Comparison of ENCODE assay signal across 18 cellular contexts in the genomic region with DNA sequence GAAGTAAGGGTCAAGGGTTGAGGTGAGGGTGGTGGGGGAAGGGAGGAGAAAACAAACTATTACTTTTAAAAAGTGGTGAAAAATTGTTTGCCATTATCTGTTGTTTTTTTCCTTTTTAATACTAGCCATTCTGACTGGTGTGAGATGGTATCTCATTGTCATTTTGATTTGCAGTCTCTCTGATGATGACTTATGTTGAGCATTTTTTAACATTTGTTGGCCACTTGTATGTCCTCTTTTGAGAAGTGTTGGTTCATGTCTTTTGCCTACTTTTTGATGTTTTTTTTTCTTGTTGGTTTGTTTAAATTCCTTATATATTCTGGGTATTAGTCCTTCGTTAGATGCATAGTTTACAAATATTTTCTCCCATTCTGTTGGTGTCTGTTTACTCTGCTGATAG.
DNase-seq lines count a peak whose midpoint lies in the region; ATAC-seq, FAIRE-seq and TF ChIP-seq lines count a peak whose summit lies in the region.
"Had no signal": no experiment of that assay in that cellular context is flagged by ENCODE, and none has a peak within 500 bp of the region (broad histone marks: within the 10 kb centered on the region; RNA-seq: fewer than 3 reads in every experiment).

No MANE protein-coding gene starts in this region.

- no peak overlapping the region for H3K9ac ChIP-seq in HCT116 (ENCODE audit: low read length)
- H3K9ac ChIP-seq in adipocyte (ENCODE audit: low read length) = peak overlapping the region; percentile 77
- H3K9ac ChIP-seq in skeletal muscle tissue (ENCODE audit: low read depth in 1 of 3, low read length in 3 of 3) = peak overlapping the region in 1 of 3 donors; percentile 68

- H2AFZ ChIP-seq in HCT116 (ENCODE audit: low read depth, low read length, poor library complexity, severe bottlenecking) = peak overlapping the region; percentile 73

- no peaks in the 10 kb centered on the region for H3K27me3 ChIP-seq in HCT116 (ENCODE audit: insufficient read depth, low read length)
- H3K27me3 ChIP-seq in adipocyte (replicated peaks; ENCODE audit: control insufficient read depth, insufficient read depth, low read length) = no peaks in the 10 kb centered on the region
- no peaks in the 10 kb centered on the region for H3K27me3 ChIP-seq in skeletal muscle tissue (ENCODE audit: control insufficient read depth in 3 of 3, insufficient read depth in 3 of 3, low read length in 3 of 3)
- H3K27me3 ChIP-seq in right cardiac atrium (ENCODE audit: control insufficient read depth, insufficient read depth) = no peaks in the 10 kb centered on the region

- H3K4me3 ChIP-seq in HCT116 (replicated peaks in 1 of 2; ENCODE audit: low read depth in 1 of 2, low read length in 2 of 2) = no peak overlapping the region
- H3K4me3 ChIP-seq in adipocyte (ENCODE audit: low read length) = peak overlapping the region; percentile 66
- no peak overlapping the region for H3K4me3 ChIP-seq in fibroblast of villous mesenchyme (ENCODE audit: low read depth, low read length)
- peak overlapping the region in 1 of 3 donors; percentile 56 for H3K4me3 ChIP-seq in skeletal muscle tissue (ENCODE audit: low read length in 3 of 3)
- no peak overlapping the region for H3K4me3 ChIP-seq in right cardiac atrium (ENCODE audit: low read length)

- H3K4me2 ChIP-seq in HCT116 (ENCODE audit: low read length) = no peak overlapping the region

- no peaks in the 10 kb centered on the region for H3K9me3 ChIP-seq in HCT116 (ENCODE audit: control insufficient read depth in 1 of 2, insufficient read depth in 1 of 2, low read depth in 1 of 2, low read length in 2 of 2)
- no peaks in the 10 kb centered on the region for H3K9me3 ChIP-seq in adipocyte (ENCODE audit: control insufficient read depth, low read length)
- H3K9me3 ChIP-seq in skeletal muscle tissue (ENCODE audit: control insufficient read depth in 3 of 3, low read length in 3 of 3) = no peaks in the 10 kb centered on the region
- H3K9me3 ChIP-seq in right cardiac atrium (ENCODE audit: control insufficient read depth, low read length) = no peaks in the 10 kb centered on the region

- RAD21 ChIA-PET in HCT116 (lab: Charles Lee; ENCODE audit: low non-redundant PET in 1 of 2, low total read pairs in 2 of 2, uncharacterized antibody in 2 of 2, unreplicated experiment in 2 of 2) = no interaction called here

- BruUV-seq in HCT116 (replicated peaks; lab: Mats Ljungman, UMichigan) = no TSS peak

- TF ChIP-seq RAD21 in HCT116 (IDR thresholded peaks at IDR 0.05; ENCODE audit: low read depth) = no peak

- H3K36me3 ChIP-seq in HCT116 (ENCODE audit: control insufficient read depth in 1 of 2, insufficient read depth in 2 of 2, low read length in 2 of 2) = no peaks in the 10 kb centered on the region
- H3K36me3 ChIP-seq in adipocyte (ENCODE audit: control insufficient read depth, insufficient read depth, low read length, severe bottlenecking) = no peaks in the 10 kb centered on the region
- H3K36me3 ChIP-seq in skeletal muscle tissue (ENCODE audit: control insufficient read depth in 3 of 3, insufficient read depth in 3 of 3, low read length in 3 of 3) = peaks cover 0 to 2% (median 0%) of the 10 kb centered on the region in 3 donors

- CTCF ChIA-PET in HCT116 (lab: Charles Lee) = interaction anchor here (0.6 kb wide), 1 partner anchor 92 kb away, joined by 3 read pairs; no protein-coding TSS in a partner anchor

- 87% methylated on average over 1 of the region's 1 CpG for WGBS in right cardiac atrium

- peaks cover 0 to 11% of the 10 kb centered on the region in 2 experiments; a peak in 2 of 4 replicates for H3K4me1 ChIP-seq in HCT116 (ENCODE audit: control insufficient read depth in 1 of 2, insufficient read depth in 2 of 2, low read length in 2 of 2)
- peaks cover 23% of the 10 kb centered on the region for H3K4me1 ChIP-seq in adipocyte (ENCODE audit: control insufficient read depth, insufficient read depth, low read length)
- H3K4me1 ChIP-seq in skeletal muscle tissue (ENCODE audit: control insufficient read depth in 3 of 3, insufficient read depth in 3 of 3, low read length in 3 of 3) = peaks cover 13 to 16% (median 14%) of the 10 kb centered on the region in 3 donors
- H3K4me1 ChIP-seq in right cardiac atrium (ENCODE audit: control insufficient read depth, insufficient read depth, low read length) = no peaks in the 10 kb centered on the region

- DNase-seq in HCT116 (ENCODE audit: low read depth, low spot score) (no peak), adipocyte (ENCODE audit: low read depth) (no peak), fibroblast of villous mesenchyme (ENCODE audit: low read depth) (peak; percentile 42), hepatic stellate cell (ENCODE audit: low spot score) (no peak), right cardiac atrium (no peak), RCC 7860 (ENCODE audit: low spot score) (no peak), 8988T (no peak)
- DNase-seq: activated B cell treated with CpG ODN at 0.5 μM for 24 hours; activated CD4-positive, alpha-beta T cell treated with anti-CD3 and anti-CD28 coated beads, Interleukin-2, amount 50 U/mL, for 48 hours; activated effector memory CD4-positive, alpha-beta T cell treated with anti-CD3 and anti-CD28 coated beads, Interleukin-2, amount 50 U/mL, for 16 hours; CD8-positive, alpha-beta memory T cell; DMS79; natural killer cell; NCI-H146; NCI-H524 treated with DMSO at 0.1 percent for 48 hours; posterior cingulate gyrus; stimulated activated CD4-positive, alpha-beta T cell treated with anti-CD3 and anti-CD28 coated beads, Interleukin-4, amount 100 ng/mL, for 24 hours had no signal

- POLR2A ChIA-PET in HCT116 (lab: Charles Lee) = no interaction called here

- FAIRE-seq in RCC 7860 (lab: Jason Lieb, UNC) = no peak

- ATAC-seq in HCT116 (no peak), right cardiac atrium (no peak)
- ATAC-seq: natural killer cell had no signal

- TF ChIP-seq POLR2A in HCT116 (IDR thresholded peaks at IDR 0.05; ENCODE audit: borderline replicate concordance, extremely low read depth, insufficient read depth, insufficient read length) = no peak

- H3K27ac ChIP-seq in HCT116 (ENCODE audit: low read depth, low read length) (no peak overlapping the region), skeletal muscle tissue (ENCODE audit: low read depth, low read length) (peak overlapping the region; percentile 66), right cardiac atrium (ENCODE audit: low read length) (no peak overlapping the region)

- intact Hi-C loops in HCT116 (cut with micrococcal nuclease) = no loop called here
- intact Hi-C loops in right cardiac atrium (cut with DNase I) = no loop called here

- H3K79me2 ChIP-seq in HCT116 (ENCODE audit: insufficient read depth, low read length) = no peaks in the 10 kb centered on the region

- no peaks in the 10 kb centered on the region for H4K20me1 ChIP-seq in HCT116 (ENCODE audit: insufficient read depth)

- no peak for TF ChIP-seq CTCF in HCT116 (IDR thresholded peaks at IDR 0.05 in 2 of 3, conservative IDR thresholded peaks at IDR 0.05 in 1 of 3; ENCODE audit: borderline replicate concordance in 1 of 3, insufficient read depth in 1 of 3, low read depth in 2 of 3, low read length in 2 of 3)
- no peak for TF ChIP-seq CTCF in fibroblast of villous mesenchyme (IDR thresholded peaks at IDR 0.05; ENCODE audit: insufficient read depth, low read depth, low read length)

- no peaks in the 10 kb centered on the region for H3K9me2 ChIP-seq in HCT116 (ENCODE audit: insufficient read depth)

TF ChIP-seq in HCT116, 20 proteins besides CTCF, POLR2A, EP300 and RAD21 (continues in another document):
- TF ChIP-seq ZNF274 (IDR thresholded peaks at IDR 0.05; ENCODE audit: low read depth, low read length) (no peak), FOSL1 (IDR thresholded peaks at IDR 0.05; ENCODE audit: low read depth) (no peak), ELF1 (IDR thresholded peaks at IDR 0.05; ENCODE audit: borderline replicate concordance, low read depth) (no peak), EZH2phosphoT487 (IDR thresholded peaks at IDR 0.05; ENCODE audit: borderline replicate concordance) (no peak), SIN3A (IDR thresholded peaks at IDR 0.05; ENCODE audit: low read depth) (no peak), CBX3 (IDR thresholded peaks at IDR 0.05; ENCODE audit: low read depth) (no peak), POLR2AphosphoS5 (IDR thresholded peaks at IDR 0.05; ENCODE audit: low read depth, low read length) (no peak), YY1 (IDR thresholded peaks at IDR 0.05; ENCODE audit: extremely low read depth, insufficient replicate concordance, low read depth, low read length) (no peak), CEBPB (IDR thresholded peaks at IDR 0.05; ENCODE audit: low read depth) (no peak)
- TF ChIP-seq, protein P1, sequence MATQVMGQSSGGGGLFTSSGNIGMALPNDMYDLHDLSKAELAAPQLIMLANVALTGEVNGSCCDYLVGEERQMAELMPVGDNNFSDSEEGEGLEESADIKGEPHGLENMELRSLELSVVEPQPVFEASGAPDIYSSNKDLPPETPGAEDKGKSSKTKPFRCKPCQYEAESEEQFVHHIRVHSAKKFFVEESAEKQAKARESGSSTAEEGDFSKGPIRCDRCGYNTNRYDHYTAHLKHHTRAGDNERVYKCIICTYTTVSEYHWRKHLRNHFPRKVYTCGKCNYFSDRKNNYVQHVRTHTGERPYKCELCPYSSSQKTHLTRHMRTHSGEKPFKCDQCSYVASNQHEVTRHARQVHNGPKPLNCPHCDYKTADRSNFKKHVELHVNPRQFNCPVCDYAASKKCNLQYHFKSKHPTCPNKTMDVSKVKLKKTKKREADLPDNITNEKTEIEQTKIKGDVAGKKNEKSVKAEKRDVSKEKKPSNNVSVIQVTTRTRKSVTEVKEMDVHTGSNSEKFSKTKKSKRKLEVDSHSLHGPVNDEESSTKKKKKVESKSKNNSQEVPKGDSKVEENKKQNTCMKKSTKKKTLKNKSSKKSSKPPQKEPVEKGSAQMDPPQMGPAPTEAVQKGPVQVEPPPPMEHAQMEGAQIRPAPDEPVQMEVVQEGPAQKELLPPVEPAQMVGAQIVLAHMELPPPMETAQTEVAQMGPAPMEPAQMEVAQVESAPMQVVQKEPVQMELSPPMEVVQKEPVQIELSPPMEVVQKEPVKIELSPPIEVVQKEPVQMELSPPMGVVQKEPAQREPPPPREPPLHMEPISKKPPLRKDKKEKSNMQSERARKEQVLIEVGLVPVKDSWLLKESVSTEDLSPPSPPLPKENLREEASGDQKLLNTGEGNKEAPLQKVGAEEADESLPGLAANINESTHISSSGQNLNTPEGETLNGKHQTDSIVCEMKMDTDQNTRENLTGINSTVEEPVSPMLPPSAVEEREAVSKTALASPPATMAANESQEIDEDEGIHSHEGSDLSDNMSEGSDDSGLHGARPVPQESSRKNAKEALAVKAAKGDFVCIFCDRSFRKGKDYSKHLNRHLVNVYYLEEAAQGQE (IDR thresholded peaks at IDR 0.05; ENCODE audit: low read depth) = no peak
- TF ChIP-seq, protein P2, sequence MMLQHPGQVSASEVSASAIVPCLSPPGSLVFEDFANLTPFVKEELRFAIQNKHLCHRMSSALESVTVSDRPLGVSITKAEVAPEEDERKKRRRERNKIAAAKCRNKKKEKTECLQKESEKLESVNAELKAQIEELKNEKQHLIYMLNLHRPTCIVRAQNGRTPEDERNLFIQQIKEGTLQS (IDR thresholded peaks at IDR 0.05) = no peak
- TF ChIP-seq, protein P3, sequence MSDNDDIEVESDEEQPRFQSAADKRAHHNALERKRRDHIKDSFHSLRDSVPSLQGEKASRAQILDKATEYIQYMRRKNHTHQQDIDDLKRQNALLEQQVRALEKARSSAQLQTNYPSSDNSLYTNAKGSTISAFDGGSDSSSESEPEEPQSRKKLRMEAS (IDR thresholded peaks at IDR 0.05) = no peak
